In the genomic region with DNA sequence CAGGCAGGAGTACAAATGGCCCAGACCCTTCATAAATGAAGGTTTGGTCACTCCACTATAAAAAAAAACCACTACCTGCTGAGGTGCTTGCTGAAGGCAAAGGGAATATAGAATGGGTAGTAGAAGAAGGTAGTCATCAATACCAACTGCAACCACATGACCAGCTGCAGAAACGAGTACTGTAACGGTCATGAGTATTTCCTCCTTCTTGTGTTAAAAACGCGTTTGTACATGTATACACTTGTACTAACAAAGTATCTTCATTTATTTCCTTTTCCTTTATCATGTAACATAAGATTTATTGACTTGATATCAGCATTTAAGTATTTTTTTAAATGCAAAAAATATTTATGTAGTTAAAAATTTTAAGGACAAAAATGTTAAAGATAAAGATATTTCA, we compare ENCODE assay signal across 25 cellular contexts.
"Had no signal": no experiment of that assay in that cellular context is flagged by ENCODE, and none has a peak within 500 bp of the region (broad histone marks: within the 10 kb centered on the region; RNA-seq: fewer than 3 reads in every experiment).

No MANE protein-coding gene starts in this region.

- H3K4me1 ChIP-seq: colonic mucosa, gastrocnemius medialis, left ventricle myocardium inferior, lower lobe of right lung, psoas muscle, thyroid gland, vagina had no signal

- H3K4me3 ChIP-seq: colonic mucosa, gastrocnemius medialis, left ventricle myocardium inferior, lower lobe of right lung, ovary, psoas muscle, skin epidermis, thyroid gland, vagina had no signal

- DNase-seq: colonic mucosa; effector CD8-positive, alpha-beta T cell; endodermal cell; gastrocnemius medialis; head of caudate nucleus; kidney glomerular epithelial cell; left colon; left ventricle myocardium inferior; lower lobe of right lung; natural killer cell; occipital lobe; ovary; posterior cingulate gyrus; psoas muscle; right cardiac atrium; stimulated activated CD4-positive, alpha-beta T cell treated with anti-CD3 and anti-CD28 coated beads, Interleukin-15, amount 100 ng/mL, for 24 hours; stimulated activated CD4-positive, alpha-beta T cell treated with anti-CD3 and anti-CD28 coated beads, Interleukin-4, amount 100 ng/mL, for 1 hour; stimulated activated CD8-positive, alpha-beta memory T cell treated with anti-CD3 and anti-CD28 coated beads, Interleukin-4, amount 100 ng/mL, for 48 hours; stimulated activated naive CD4-positive, alpha-beta T cell; stimulated activated naive CD8-positive, alpha-beta T cell treated with anti-CD3 and anti-CD28 coated beads, Interleukin-15, amount 100 ng/mL, for 72 hours; thyroid gland; trophoblast cell had no signal

- ATAC-seq: gastrocnemius medialis; left colon; lower lobe of right lung; natural killer cell; psoas muscle; right cardiac atrium; stimulated activated naive CD8-positive, alpha-beta T cell treated with anti-CD3 and anti-CD28 coated beads, Interleukin-15, amount 100 ng/mL, for 72 hours had no signal

- FAIRE-seq: endothelial cell of umbilical vein had no signal

- H3K36me3 ChIP-seq: colonic mucosa, gastrocnemius medialis, left ventricle myocardium inferior, lower lobe of right lung, ovary, thyroid gland, vagina had no signal

- H3K9me3 ChIP-seq: colonic mucosa, gastrocnemius medialis, lower lobe of right lung, ovary, psoas muscle, thyroid gland, vagina had no signal

- H3K27ac ChIP-seq: colonic mucosa, gastrocnemius medialis, left ventricle myocardium inferior, lower lobe of right lung, ovary, psoas muscle, skin epidermis, thyroid gland, vagina had no signal

- H3K27me3 ChIP-seq: colonic mucosa, gastrocnemius medialis, ovary, thyroid gland, vagina had no signal
